In genomic region chr2:241001413-241002274, GRCh38 we compare ENCODE assay signal across 1 cellular context.
TF ChIP-seq lines count a peak whose summit lies in the region.

No MANE protein-coding gene starts in this region.

TF ChIP-seq in HepG2, 621 proteins besides CTCF, POLR2A, EP300 and RAD21 (continued from another document):
- TF ChIP-seq ZBTB20 (CRISPR knock-in tag; IDR thresholded peaks at IDR 0.05; ENCODE audit: borderline replicate concordance, low read depth): no peak
- TF ChIP-seq ZNF775 (CRISPR knock-in tag; IDR thresholded peaks at IDR 0.05; ENCODE audit: borderline replicate concordance): no peak
- no peak for TF ChIP-seq TBX3 (IDR thresholded peaks at IDR 0.05; ENCODE audit: borderline replicate concordance)
- TF ChIP-seq HIVEP1 (CRISPR knock-in tag; IDR thresholded peaks at IDR 0.05): no peak
- TF ChIP-seq FOXJ3 (CRISPR knock-in tag; IDR thresholded peaks at IDR 0.05; ENCODE audit: borderline replicate concordance): no peak
- no peak for TF ChIP-seq ZNF879 (CRISPR knock-in tag; IDR thresholded peaks at IDR 0.05)
- no peak for TF ChIP-seq GZF1 (CRISPR knock-in tag; IDR thresholded peaks at IDR 0.05)
- TF ChIP-seq NFAT5 (CRISPR knock-in tag; IDR thresholded peaks at IDR 0.05): no peak
- TF ChIP-seq CENPX (CRISPR knock-in tag; IDR thresholded peaks at IDR 0.05): no peak
- no peak for TF ChIP-seq FOXP1 (IDR thresholded peaks at IDR 0.05)
- TF ChIP-seq FOXP1 (CRISPR knock-in tag; IDR thresholded peaks at IDR 0.05): no peak
- TF ChIP-seq ZBTB21 (CRISPR knock-in tag; IDR thresholded peaks at IDR 0.05): no peak
TF ChIP-seq in HepG2: peak in this region for 0.
